18 cellular contexts compared by ENCODE assay signal in genomic region chr22:35514366-35514765, GRCh38. TPM values are rescaled to one million over a fixed set of nuclear protein-coding genes. Genes with fewer than 3 reads are reported as not detected.
A peak's percentile ranks its signal among the peaks of the same experiment; 100 is the strongest.
DNase-seq lines count a peak whose midpoint lies in the region; ATAC-seq and TF ChIP-seq lines count a peak whose summit lies in the region.
"Had no signal": no experiment of that assay in that cellular context is flagged by ENCODE, and none has a peak within 500 bp of the region (broad histone marks: within the 10 kb centered on the region; RNA-seq: fewer than 3 reads in every experiment).

No MANE protein-coding gene starts in this region.

- peaks cover 43 to 48% of the 10 kb centered on the region in 2 donors for H3K27me3 Mint-ChIP-seq in stimulated activated naive B cell treated with anti-CD40 and anti-IgM and Interleukin-4, amounts not matched to agents 10 μg/mL and 1 μg/mL and 100 μg/mL, for 72 hours

- dilution Hi-C loops in mammary epithelial cell (cut with HindIII; ENCODE audit: low sequenced_read_pairs), result no loop called here

- H3K27ac ChIP-seq in HEK293 (ENCODE audit: extremely low read depth, low read depth, low read length) (no peak overlapping the region), mammary epithelial cell (ENCODE audit: insufficient read depth, low read depth, low read length) (no peak overlapping the region), epithelial cell of prostate (peak overlapping the region; percentile 40), MM.1S (ENCODE audit: low read length) (no peak overlapping the region)
- H3K27ac ChIP-seq: BLaER1 had no signal

- peak; percentile 77 for DNase-seq in mammary epithelial cell
- no peak for DNase-seq in epithelial cell of prostate (ENCODE audit: low read depth, low spot score)
- DNase-seq in left lobe of liver (ENCODE audit: low spot score), result no peak
- no peak for DNase-seq in MM.1S
- no peak for DNase-seq in stimulated activated naive B cell treated with anti-CD40 and anti-IgM and Interleukin-4, amounts not matched to agents 10 μg/mL and 1 μg/mL and 100 μg/mL, for 72 hours
- DNase-seq: 8988T; CD4-positive, alpha-beta memory T cell; DMS153; DMS79 treated with DMSO at 0.1 percent for 48 hours; GF-D8; GOT3; H7 had no signal

- H3K4me2 ChIP-seq in mammary epithelial cell (ENCODE audit: insufficient read depth, low read depth, low read length) (no peak overlapping the region), MM.1S (ENCODE audit: low read depth, low read length) (no peak overlapping the region)
- H3K4me2 ChIP-seq: BLaER1 had no signal

- peaks cover 0 to 4% of the 10 kb centered on the region in 2 donors for H3K9me3 Mint-ChIP-seq in stimulated activated naive B cell treated with anti-CD40 and anti-IgM and Interleukin-4, amounts not matched to agents 10 μg/mL and 1 μg/mL and 100 μg/mL, for 72 hours
- H3K9me3 Mint-ChIP-seq: CD14-positive monocyte had no signal

- no peak overlapping the region for H3K4me3 ChIP-seq in HEK293 (ENCODE audit: low read depth, low read length)
- no peak overlapping the region for H3K4me3 ChIP-seq in mammary epithelial cell (replicated peaks in 1 of 3; ENCODE audit: insufficient read depth in 1 of 3, low read depth in 2 of 3, low read length in 3 of 3)
- H3K4me3 ChIP-seq in MM.1S (ENCODE audit: low read length), result no peak overlapping the region
- H3K4me3 ChIP-seq: BLaER1 had no signal

- H3K4me1 ChIP-seq in HEK293 (ENCODE audit: control insufficient read depth, insufficient read depth, low read length) (no peaks in the 10 kb centered on the region), mammary epithelial cell (ENCODE audit: insufficient read depth, low read length) (peaks cover 10% of the 10 kb centered on the region), MM.1S (ENCODE audit: low read length) (no peaks in the 10 kb centered on the region)
- H3K4me1 ChIP-seq: BLaER1 had no signal

- CTCF ChIA-PET in HEK293 (lab: Yijun Ruan, JAX) (no interaction called here), mammary epithelial cell (lab: Charles Lee; ENCODE audit: low non-redundant PET) (no interaction called here)

- H3K4me1 Mint-ChIP-seq in stimulated activated naive B cell treated with anti-CD40 and anti-IgM and Interleukin-4, amounts not matched to agents 10 μg/mL and 1 μg/mL and 100 μg/mL, for 72 hours, result no peaks in the 10 kb centered on the region
- H3K4me1 Mint-ChIP-seq: CD4-positive, alpha-beta memory T cell had no signal

- 0% methylated on average over 2 of the region's 2 CpGs for whole genome bisulfite sequencing in mammary epithelial cell (ENCODE audit: low coverage, missing lambda C conversion rate)

- POLR2A ChIA-PET in HEK293 (lab: Yijun Ruan, JAX), result no interaction called here

- no peaks in the 10 kb centered on the region for H3K36me3 Mint-ChIP-seq in stimulated activated naive B cell treated with anti-CD40 and anti-IgM and Interleukin-4, amounts not matched to agents 10 μg/mL and 1 μg/mL and 100 μg/mL, for 72 hours
- H3K36me3 Mint-ChIP-seq: CD14-positive monocyte; CD4-positive, alpha-beta memory T cell had no signal

- H3K9ac ChIP-seq in mammary epithelial cell (ENCODE audit: insufficient read depth, low read length), result no peak overlapping the region
- H3K9ac ChIP-seq in MM.1S (ENCODE audit: low read length), result no peak overlapping the region
- H3K9ac ChIP-seq: BLaER1 had no signal

- no peaks in the 10 kb centered on the region for H3F3A ChIP-seq in MM.1S (ENCODE audit: insufficient read depth, low read length)

- TF ChIP-seq CTCF in HEK293 (tag by site-specific recombination; IDR thresholded peaks at IDR 0.05), result no peak
- no peak for TF ChIP-seq CTCF in mammary epithelial cell (conservative IDR thresholded peaks at IDR 0.05 in 1 of 2, IDR thresholded peaks at IDR 0.05 in 1 of 2; ENCODE audit: extremely low read depth in 1 of 2, insufficient read depth in 1 of 2, low read depth in 1 of 2, low read length in 2 of 2)
- no peak for TF ChIP-seq CTCF in MM.1S (IDR thresholded peaks at IDR 0.05; ENCODE audit: low read length)

- H3K27me3 ChIP-seq in mammary epithelial cell (ENCODE audit: insufficient read depth, low read length), result no peaks in the 10 kb centered on the region
- H3K27me3 ChIP-seq in MM.1S (replicated peaks; ENCODE audit: insufficient read depth, low read length), result peaks cover 5% of the 10 kb centered on the region
- H3K27me3 ChIP-seq: BLaER1 had no signal

- in situ Hi-C loops in mammary epithelial cell (cut with MboI; ENCODE audit: low sequenced_read_pairs in 2 of 2), result no loop called here

- H3K4me3 Mint-ChIP-seq in stimulated activated naive B cell treated with anti-CD40 and anti-IgM and Interleukin-4, amounts not matched to agents 10 μg/mL and 1 μg/mL and 100 μg/mL, for 72 hours, result no peak overlapping the region
- H3K4me3 Mint-ChIP-seq: CD14-positive monocyte; CD4-positive, alpha-beta memory T cell had no signal

- H3K9me3 ChIP-seq in HEK293 (ENCODE audit: control insufficient read depth, insufficient read depth, low read depth, low read length), result no peaks in the 10 kb centered on the region
- no peaks in the 10 kb centered on the region for H3K9me3 ChIP-seq in mammary epithelial cell (replicated peaks; ENCODE audit: insufficient read depth, low read length)
- no peaks in the 10 kb centered on the region for H3K9me3 ChIP-seq in MM.1S (replicated peaks; ENCODE audit: insufficient read depth, low read length)
- H3K9me3 ChIP-seq: BLaER1 had no signal

- no peaks in the 10 kb centered on the region for H3K79me2 ChIP-seq in mammary epithelial cell (ENCODE audit: insufficient read depth, low read length)
- H3K79me2 ChIP-seq in MM.1S (ENCODE audit: low read length), result no peaks in the 10 kb centered on the region

- no peaks in the 10 kb centered on the region for H3K9me2 ChIP-seq in MM.1S (replicated peaks; ENCODE audit: insufficient read depth, low read length)

- H4K20me1 ChIP-seq in mammary epithelial cell (ENCODE audit: insufficient read depth, low read length) (no peaks in the 10 kb centered on the region), MM.1S (ENCODE audit: insufficient read depth, low read length) (no peaks in the 10 kb centered on the region)
- H4K20me1 ChIP-seq: BLaER1 had no signal

- no peak overlapping the region for H3K27ac Mint-ChIP-seq in stimulated activated naive B cell treated with anti-CD40 and anti-IgM and Interleukin-4, amounts not matched to agents 10 μg/mL and 1 μg/mL and 100 μg/mL, for 72 hours
- H3K27ac Mint-ChIP-seq: CD4-positive, alpha-beta memory T cell had no signal

- intact Hi-C loops in mammary epithelial cell (cut with micrococcal nuclease), result no loop called here

- BruUV-seq in mammary epithelial cell (replicated peaks; lab: Mats Ljungman, UMichigan), result no TSS peak

- H3K36me3 ChIP-seq in HEK293 (ENCODE audit: control insufficient read depth in 2 of 2, insufficient read depth in 1 of 2, low read length in 2 of 2), result no peaks in the 10 kb centered on the region
- no peaks in the 10 kb centered on the region for H3K36me3 ChIP-seq in mammary epithelial cell (ENCODE audit: insufficient read depth, low read length)
- no peaks in the 10 kb centered on the region for H3K36me3 ChIP-seq in MM.1S (replicated peaks; ENCODE audit: insufficient read depth, low read length)
- H3K36me3 ChIP-seq: BLaER1 had no signal

- H2AFZ ChIP-seq in mammary epithelial cell (ENCODE audit: low read depth, low read length), result peak overlapping the region; percentile 0
- H2AFZ ChIP-seq in MM.1S (ENCODE audit: low read length), result no peak overlapping the region

- ATAC-seq in left lobe of liver (peak; percentile 19), GM19324 (IDR thresholded peaks at IDR 0.05; ENCODE audit: low FRiP score, unreplicated experiment) (no peak)
- no peak for ATAC-seq in stimulated activated naive B cell treated with anti-CD40 and anti-IgM and Interleukin-4, amounts not matched to agents 10 μg/mL and 1 μg/mL and 100 μg/mL, for 72 hours (replicated peaks)
- ATAC-seq: HCT116, HepG2 had no signal

TF ChIP-seq in HEK293, 187 proteins besides CTCF, POLR2A, EP300 and RAD21 (continues in another document):
- TF ChIP-seq ZNF521 (tag by site-specific recombination; IDR thresholded peaks at IDR 0.05) (no peak), ZNF248 (tag by site-specific recombination; IDR thresholded peaks at IDR 0.05) (no peak), ZNF280D (tag by site-specific recombination; IDR thresholded peaks at IDR 0.05) (no peak), OSR2 (tag by site-specific recombination; IDR thresholded peaks at IDR 0.05) (no peak), KLF7 (tag by site-specific recombination; IDR thresholded peaks at IDR 0.05; ENCODE audit: borderline replicate concordance) (no peak)

RNA-seq across cellular contexts. Expression of gene RASD2, which starts 26.3 kb away (rescaled TPM):
- 10 to 100 TPM in 1 of 2 donors, not detected in 1; 24.2 TPM for total RNA-seq in mammary epithelial cell
- 0.27 TPM for polyA plus RNA-seq in mammary epithelial cell
- not detected for polyA minus RNA-seq in mammary epithelial cell
- not detected for total RNA-seq in left lobe of liver
- total RNA-seq: CD4-positive, alpha-beta memory T cell; HepG2 had no signal
- polyA plus RNA-seq: CD14-positive monocyte, HepG2 had no signal
